8 cellular contexts compared by ENCODE assay signal in genomic region chr5:82276800-82277612, GRCh38. TPM values are rescaled to one million over a fixed set of nuclear protein-coding genes. Genes with fewer than 3 reads are reported as not detected.
A peak's percentile ranks its signal among the peaks of the same experiment; 100 is the strongest.
DNase-seq lines count a peak whose midpoint lies in the region; ATAC-seq and TF ChIP-seq lines count a peak whose summit lies in the region.

No MANE protein-coding gene starts in this region.

- H3K27ac ChIP-seq in OCI-LY7 (ENCODE audit: low read depth, low read length, poor library complexity, severe bottlenecking) (peak overlapping the region; percentile 76), parathyroid adenoma (peak overlapping the region; percentile 94)

- no peak for ATAC-seq in HG03460 (IDR thresholded peaks at IDR 0.05; ENCODE audit: unreplicated experiment)

- CTCF ChIA-PET in OCI-LY7 (lab: Charles Lee; ENCODE audit: unreplicated experiment): no interaction called here

- no peak overlapping the region for H3K9ac ChIP-seq in parathyroid adenoma

- H3K4me1 ChIP-seq in OCI-LY7 (ENCODE audit: insufficient read depth, low read length, poor library complexity, severe bottlenecking) (peaks cover 48% of the 10 kb centered on the region), parathyroid adenoma (peaks cover 6% of the 10 kb centered on the region)

- H3K4me2 ChIP-seq in OCI-LY7 (ENCODE audit: low read length): peak overlapping the region; percentile 85
- peak overlapping the region; percentile 88 for H3K4me2 ChIP-seq in parathyroid adenoma (ENCODE audit: low read length)

- DNase-seq in ELR (ENCODE audit: low read depth) (peak; percentile 19), OCI-LY7 (ENCODE audit: low spot score) (no peak), epithelial cell of esophagus (ENCODE audit: low read depth) (no peak), NCI-H774 (lab: John Stamatoyannopoulos, UW) (no peak), ACHN (no peak)
- DNase-seq in stimulated activated CD4-positive, alpha-beta T cell treated with anti-CD3 and anti-CD28 coated beads, Interleukin-4, amount 100 ng/mL, for 4 hours: no peak

- POLR2A ChIA-PET in OCI-LY7 (lab: Charles Lee): interaction anchor here (0.7 to 2.3 kb wide), 3 partner anchors 13 to 975 kb away, joined by 3 to 7 read pairs (median 3); partner anchors contain the start of gene ZCCHC9

- peaks cover 19% of the 10 kb centered on the region; the same call in 1 of the 2 replicates for H4K20me1 ChIP-seq in OCI-LY7 (ENCODE audit: insufficient read depth, low read length)

- no peaks in the 10 kb centered on the region for H3K9me2 ChIP-seq in OCI-LY7 (ENCODE audit: insufficient read depth, low read length)

- H3K4me3 ChIP-seq in OCI-LY7 (ENCODE audit: low read depth, low read length, poor library complexity, severe bottlenecking) (peak overlapping the region; percentile 99), epithelial cell of esophagus (ENCODE audit: low read length) (peak overlapping the region; percentile 99), parathyroid adenoma (ENCODE audit: low read depth, low read length) (peak overlapping the region; percentile 79)

- in situ Hi-C loops in ACHN (cut with HindIII; ENCODE audit: low pct_ligation_motif_present, low pct_unique_long_range_greater_than_20kb, low sequenced_read_pairs): no loop called here

- no peak overlapping the region for H2AFZ ChIP-seq in OCI-LY7 (ENCODE audit: low read length)
- H2AFZ ChIP-seq in parathyroid adenoma: peak overlapping the region; percentile 91

- intact Hi-C loops in OCI-LY7 (cut with micrococcal nuclease; ENCODE audit: unreplicated experiment): no loop called here

- no peak for TF ChIP-seq CTCF in OCI-LY7 (conservative IDR thresholded peaks at IDR 0.05; ENCODE audit: low read length)
- TF ChIP-seq CTCF in epithelial cell of esophagus (IDR thresholded peaks at IDR 0.05; ENCODE audit: insufficient read depth, low read depth, low read length, missing control alignments): no peak
- no peak for TF ChIP-seq CTCF in parathyroid adenoma (IDR thresholded peaks at IDR 0.05)

- no peaks in the 10 kb centered on the region for H3K27me3 ChIP-seq in parathyroid adenoma (ENCODE audit: control insufficient read depth, insufficient read depth, low read length)

- H3K9me3 ChIP-seq in OCI-LY7 (ENCODE audit: low read length) (no peaks in the 10 kb centered on the region), parathyroid adenoma (ENCODE audit: control insufficient read depth, low read length) (no peaks in the 10 kb centered on the region)

- peaks cover 37% of the 10 kb centered on the region for H3K79me2 ChIP-seq in OCI-LY7 (ENCODE audit: insufficient read depth, low read depth, low read length)
- H3K79me2 ChIP-seq in parathyroid adenoma: peaks cover 8% of the 10 kb centered on the region

- BruUV-seq in OCI-LY7 (replicated peaks; lab: Mats Ljungman, UMichigan): TSS peak; percentile 69

- H3K36me3 ChIP-seq in OCI-LY7 (ENCODE audit: insufficient read depth, low read length) (peaks cover 60% of the 10 kb centered on the region), parathyroid adenoma (ENCODE audit: control insufficient read depth, insufficient read depth, low read length) (no peaks in the 10 kb centered on the region)

RNA-seq across cellular contexts. Expression of gene RPS23, which starts 1.1 kb away (rescaled TPM):
- total RNA-seq in OCI-LY7 (2014; rRNA removed; shearing (Covaris generic)): 3,790 and 5,581 TPM in 2 replicates
- 2,928 and 2,952 TPM in 2 replicates for total RNA-seq in OCI-LY7 (2022)
